ENCODE assay signal across 8 cellular contexts in genomic region chr1:15953791-15954201, GRCh38. TPM values are rescaled to one million over a fixed set of nuclear protein-coding genes. Genes with fewer than 3 reads are reported as not detected.
DNase-seq lines count a peak whose midpoint lies in the region; ATAC-seq, FAIRE-seq and TF ChIP-seq lines count a peak whose summit lies in the region.
"Had no signal": no experiment of that assay in that cellular context is flagged by ENCODE, and none has a peak within 500 bp of the region (broad histone marks: within the 10 kb centered on the region; RNA-seq: fewer than 3 reads in every experiment).

No MANE protein-coding gene starts in this region.

- TF ChIP-seq EP300 in sigmoid colon (IDR thresholded peaks at IDR 0.05) = no peak

- FAIRE-seq in bronchial epithelial cell (lab: Jason Lieb, UNC) = no peak

- no peaks in the 10 kb centered on the region for H3K9me2 ChIP-seq in GM23338 (ENCODE audit: insufficient read depth)

- no peaks in the 10 kb centered on the region for H3K27me3 ChIP-seq in GM23338 (ENCODE audit: insufficient read depth)
- no peaks in the 10 kb centered on the region for H3K27me3 ChIP-seq in bronchial epithelial cell (ENCODE audit: control insufficient read depth, insufficient read depth, low read length)
- no peaks in the 10 kb centered on the region for H3K27me3 ChIP-seq in sigmoid colon
- H3K27me3 ChIP-seq: spleen had no signal

- no peaks in the 10 kb centered on the region for H3K9me3 Mint-ChIP-seq in GM23338

- peaks cover 4% of the 10 kb centered on the region; the same call in 1 of the 3 replicates for H3K36me3 Mint-ChIP-seq in GM23338 (ENCODE audit: low read depth)

- TF ChIP-seq CTCF in GM23338 (conservative IDR thresholded peaks at IDR 0.05; ENCODE audit: low read depth in 2 of 2) (no peak), bronchial epithelial cell (IDR thresholded peaks at IDR 0.05; ENCODE audit: insufficient read depth, low read length, severe bottlenecking) (no peak), sigmoid colon (IDR thresholded peaks at IDR 0.05) (no peak)

- peaks cover 3% of the 10 kb centered on the region for H4K20me1 ChIP-seq in GM23338 (replicated peaks; ENCODE audit: insufficient read depth)

- H3F3A ChIP-seq in GM23338 (replicated peaks; ENCODE audit: low read depth) = 0 out of 2 replicates have a peak, but pooled peaks cover 3% of the 10 kb centered on the region

- H3K4me3 ChIP-seq in GM23338 (no peak overlapping the region), bronchial epithelial cell (ENCODE audit: low read depth, low read length) (no peak overlapping the region), sigmoid colon (no peak overlapping the region)
- H3K4me3 ChIP-seq: spleen had no signal

- intact Hi-C loops in sigmoid colon (cut with DNase I) = no loop called here

- H3K36me3 ChIP-seq in GM23338 (ENCODE audit: insufficient read depth) = no peaks in the 10 kb centered on the region
- peaks cover 4% of the 10 kb centered on the region for H3K36me3 ChIP-seq in bronchial epithelial cell (ENCODE audit: control insufficient read depth, insufficient read depth, low read length)
- H3K36me3 ChIP-seq in sigmoid colon = no peaks in the 10 kb centered on the region

- H3K4me3 Mint-ChIP-seq in GM23338 = no peak overlapping the region

- H3K4me1 ChIP-seq in GM23338 (ENCODE audit: insufficient read depth) (peaks cover 38% of the 10 kb centered on the region), sigmoid colon (peaks cover 0 to 81% (median 78%) of the 10 kb centered on the region in 4 donors)

- TF ChIP-seq POLR2A in sigmoid colon (IDR thresholded peaks at IDR 0.05) = no peak

- no peak overlapping the region; the same call in 1 of the 2 replicates for H3K4me2 ChIP-seq in GM23338

- DNase-seq in GM23338 (ENCODE audit: low spot score) (peak; percentile 30), NCI-H2227 (lab: John Stamatoyannopoulos, UW; ENCODE audit: unreplicated experiment) (peak; percentile 92), bronchial epithelial cell (ENCODE audit: low read depth) (peak; percentile 22), sigmoid colon (no peak), dedifferentiated amniotic fluid mesenchymal stem cell (ENCODE audit: extremely low spot score) (no peak)

- WGBS in sigmoid colon, 2 donors = 50 to 78% methylated on average over 1 of the region's 1 CpG

- peaks cover 11% of the 10 kb centered on the region for H3K27me3 Mint-ChIP-seq in GM23338 (ENCODE audit: insufficient read depth, low read depth, poor library complexity)

- H3K79me2 ChIP-seq in GM23338 (replicated peaks; ENCODE audit: insufficient read depth) = peaks cover 33% of the 10 kb centered on the region

- H3K27ac ChIP-seq in GM23338 (ENCODE audit: low read depth) (no peak overlapping the region), sigmoid colon (peak overlapping the region; percentile 29 to 96 (median 60))

- H3K9me3 ChIP-seq in sigmoid colon = no peaks in the 10 kb centered on the region
- H3K9me3 ChIP-seq: spleen had no signal

- ATAC-seq in GM23338 (no peak), GM19455 (IDR thresholded peaks at IDR 0.05; ENCODE audit: unreplicated experiment) (no peak), GM18520 (IDR thresholded peaks at IDR 0.05; ENCODE audit: unreplicated experiment) (no peak)

- no peak overlapping the region for H3K27ac Mint-ChIP-seq in GM23338

- H3K4me1 Mint-ChIP-seq in GM23338 = peaks cover 66% of the 10 kb centered on the region

- no peak overlapping the region for H2AFZ ChIP-seq in GM23338

TF ChIP-seq in GM23338, 12 proteins besides CTCF, POLR2A, EP300 and RAD21 (continues in another document):
- TF ChIP-seq STAT1 (IDR thresholded peaks at IDR 0.05; ENCODE audit: unreplicated experiment) (no peak), NANOG (IDR thresholded peaks at IDR 0.05; ENCODE audit: borderline replicate concordance) (no peak), ZNF114 (CRISPR knock-in tag; IDR thresholded peaks at IDR 0.05) (no peak), EZH2phosphoT487 (IDR thresholded peaks at IDR 0.05; ENCODE audit: unreplicated experiment) (no peak), JUNB (IDR thresholded peaks at IDR 0.05; ENCODE audit: unreplicated experiment) (no peak), ZNF331 (CRISPR knock-in tag; IDR thresholded peaks at IDR 0.05; ENCODE audit: low read depth) (no peak), ETS1 (IDR thresholded peaks at IDR 0.05) (no peak), REST (IDR thresholded peaks at IDR 0.05; ENCODE audit: unreplicated experiment) (no peak), CREB1 (CRISPR knock-in tag; IDR thresholded peaks at IDR 0.05; ENCODE audit: low read depth) (no peak)

RNA-seq across cellular contexts. Expression of gene ZBTB17, which starts 22.1 kb away (rescaled TPM):
- total RNA-seq in GM23338 (2014; rRNA removed; shearing (Covaris generic)) = 21.6 and 26.6 TPM in 2 replicates
- polyA plus RNA-seq in GM23338 (2016; fragmentation: Nextera tagmentation; extraction: Ambion mirVana) (21.9 and 22.5 TPM in 2 replicates), sigmoid colon (10 to 100 TPM; 17.4 to 38.7 (median 18.3) TPM)
- total RNA-seq in bronchial epithelial cell (33.7 and 34.3 TPM in 2 replicates), sigmoid colon (10 to 100 TPM; 22.1 to 38.5 (median 26.5) TPM)

RNA-seq across cellular contexts. Expression of gene SRARP, which starts 50.2 kb away (rescaled TPM):
- total RNA-seq in GM23338 (2014; rRNA removed; shearing (Covaris generic)) = 0.43 TPM in 1 of 2 replicates, not detected in the other
- polyA plus RNA-seq in GM23338 (2016; fragmentation: Nextera tagmentation; extraction: Ambion mirVana) (not detected in 2 replicates), sigmoid colon (under 1 TPM in 1 of 3 donors, not detected in 2; under 0.01 TPM)
- total RNA-seq in bronchial epithelial cell (not detected in 2 replicates), sigmoid colon (not detected)
- total RNA-seq: spleen had no signal
- polyA plus RNA-seq: spleen had no signal

Comparison
In these comparisons a context has a peak if more than half of its experiments do, and no peak if none do; other contexts are left out.
1. DNase-seq: peak in GM23338 (single experiment), NCI-H2227 (single experiment) and bronchial epithelial cell (single experiment); none in sigmoid colon (single experiment) and dedifferentiated amniotic fluid mesenchymal stem cell (single experiment).